Comparison of ENCODE assay signal across 8 cellular contexts in the genomic region with DNA sequence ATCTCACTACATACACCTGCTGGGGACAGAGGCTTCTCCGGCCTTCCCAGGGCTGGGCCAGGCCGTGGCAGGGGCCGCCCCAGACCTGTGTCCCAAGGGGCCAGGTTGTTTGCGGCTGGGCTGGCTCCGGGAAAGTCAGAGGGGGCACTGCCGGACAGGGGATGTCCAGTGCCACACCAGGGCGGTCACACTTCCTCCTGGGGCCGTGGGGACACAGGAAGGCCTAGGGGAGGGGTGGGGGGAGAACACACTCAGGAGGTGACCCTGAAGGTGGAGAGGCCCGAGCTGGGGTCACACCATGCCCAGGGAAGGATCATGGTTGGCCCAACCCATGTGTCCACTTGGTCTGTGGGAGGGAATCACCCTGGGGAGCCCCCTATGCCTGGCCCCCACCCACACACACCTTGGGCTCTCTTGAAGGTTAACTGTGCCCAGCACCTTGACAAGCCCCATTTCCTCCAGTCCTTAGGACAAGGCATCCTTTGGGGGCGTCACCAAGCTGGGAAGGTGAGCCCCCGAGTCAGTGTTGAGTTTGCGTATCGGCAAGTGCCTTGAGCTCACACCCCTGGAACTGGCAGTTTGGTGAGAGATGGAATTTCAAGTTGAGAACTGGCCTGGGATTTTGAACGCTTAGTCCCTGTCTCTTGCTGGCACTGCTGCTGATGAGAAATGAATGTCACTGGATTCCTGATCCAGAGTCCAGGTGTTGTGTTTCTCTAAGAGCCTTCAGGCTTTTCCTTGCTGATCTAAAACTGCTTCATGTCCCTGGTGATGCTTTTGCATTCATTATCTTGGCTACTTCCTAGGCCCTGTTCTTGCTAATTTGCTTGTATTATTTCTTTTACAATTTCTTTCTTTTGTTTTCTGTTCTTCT. TPM values are rescaled to one million over a fixed set of nuclear protein-coding genes. Genes with fewer than 3 reads are reported as not detected.
DNase-seq lines count a peak whose midpoint lies in the region; ATAC-seq and TF ChIP-seq lines count a peak whose summit lies in the region.

No MANE protein-coding gene starts in this region.

- no peak overlapping the region for H3K27ac Mint-ChIP-seq in activated naive CD4-positive, alpha-beta T cell treated with anti-CD3 and anti-CD28 coated beads, Interleukin-2, amount 10 ng/mL, durations not matched to agents 7 days and 5 days
- H3K27ac Mint-ChIP-seq in immature natural killer cell: peak overlapping the region in 2 of 6 donors; percentile 18 to 70

- no peaks in the 10 kb centered on the region for H3K27me3 ChIP-seq in thoracic aorta (replicated peaks; ENCODE audit: insufficient read depth)
- H3K27me3 ChIP-seq in A673 (replicated peaks; ENCODE audit: insufficient read depth, low read depth, low read length, poor library complexity): no peaks in the 10 kb centered on the region

- CTCF ChIA-PET in activated naive CD4-positive, alpha-beta T cell treated with anti-CD3 and anti-CD28 coated beads, Interleukin-2, amount 10 ng/mL, durations not matched to agents 7 days and 5 days (lab: Charles Lee): interaction anchor here (2.8 kb wide), 1 partner anchor 81 kb away, joined by 16 read pairs; no protein-coding TSS in a partner anchor
- CTCF ChIA-PET in A673 (lab: Charles Lee): no interaction called here

- TF ChIP-seq CTCF in VCaP (conservative IDR thresholded peaks at IDR 0.05): no peak
- TF ChIP-seq CTCF in thoracic aorta (IDR thresholded peaks at IDR 0.05): no peak
- TF ChIP-seq CTCF in A673 (conservative IDR thresholded peaks at IDR 0.05; ENCODE audit: low read depth, low read length): no peak

- peaks cover 25% of the 10 kb centered on the region for H3K4me1 Mint-ChIP-seq in activated naive CD4-positive, alpha-beta T cell treated with anti-CD3 and anti-CD28 coated beads, Interleukin-2, amount 10 ng/mL, durations not matched to agents 7 days and 5 days
- peaks cover 30 to 32% of the 10 kb centered on the region in 2 donors for H3K4me1 Mint-ChIP-seq in immature natural killer cell

- POLR2A ChIA-PET in A673 (lab: Charles Lee; ENCODE audit: low non-redundant PET): interaction anchor here (0.6 kb wide), 2 partner anchors 8 to 12 kb away, joined by 4 to 5 read pairs; no protein-coding TSS in a partner anchor

- H3K4me1 ChIP-seq in thoracic aorta (ENCODE audit: control insufficient read depth in 1 of 2, low read depth in 2 of 2): peaks cover 41 to 63% of the 10 kb centered on the region in 2 donors
- H3K4me1 ChIP-seq in A673 (ENCODE audit: insufficient read depth, low read length, poor library complexity, severe bottlenecking): peaks cover 11% of the 10 kb centered on the region

- H3K27ac ChIP-seq in VCaP (peak overlapping the region; percentile 100), thoracic aorta (no peak overlapping the region), A673 (ENCODE audit: low read depth, low read length, poor library complexity, severe bottlenecking) (no peak overlapping the region)

- ATAC-seq in thoracic aorta (ENCODE audit: insufficient number of reproducible peaks, low FRiP score, low read depth) (no peak), esophagus mucosa (no peak)

- intact Hi-C loops in A673 (cut with micrococcal nuclease; ENCODE audit: unreplicated experiment) (no loop called here), posterior vena cava (cut with DNase I) (loop anchor here in 1 of 2 donors (10.0 kb wide), 1 partner anchor 85 kb away; no protein-coding TSS in a partner anchor)

- peaks cover 53% of the 10 kb centered on the region for H3K27me3 Mint-ChIP-seq in activated naive CD4-positive, alpha-beta T cell treated with anti-CD3 and anti-CD28 coated beads, Interleukin-2, amount 10 ng/mL, durations not matched to agents 7 days and 5 days
- H3K27me3 Mint-ChIP-seq in immature natural killer cell (ENCODE audit: low read depth in 3 of 3): peaks cover 2 to 14% (median 7%) of the 10 kb centered on the region in 3 donors

- H3K36me3 ChIP-seq in thoracic aorta: no peaks in the 10 kb centered on the region
- no peaks in the 10 kb centered on the region for H3K36me3 ChIP-seq in A673 (ENCODE audit: insufficient read depth, low read length, poor library complexity, severe bottlenecking)

- H3K9me3 Mint-ChIP-seq in activated naive CD4-positive, alpha-beta T cell treated with anti-CD3 and anti-CD28 coated beads, Interleukin-2, amount 10 ng/mL, durations not matched to agents 7 days and 5 days: no peaks in the 10 kb centered on the region
- no peaks in the 10 kb centered on the region for H3K9me3 Mint-ChIP-seq in immature natural killer cell

- H3K4me3 ChIP-seq in thoracic aorta (peak overlapping the region; percentile 99), A673 (ENCODE audit: low read depth, low read length, poor library complexity, severe bottlenecking) (no peak overlapping the region)

- BruUV-seq in A673 (replicated peaks; lab: Mats Ljungman, UMichigan): no TSS peak

- no peak for DNase-seq in activated naive CD4-positive, alpha-beta T cell treated with anti-CD3 and anti-CD28 coated beads, Interleukin-2, amount 10 ng/mL, durations not matched to agents 7 days and 5 days
- DNase-seq in activated naive CD4-positive, alpha-beta T cell treated with anti-CD3 and anti-CD28 coated beads, Interleukin-2, amount 50 U/mL, for 16 hours: no peak
- DNase-seq in immature natural killer cell (no peak), thoracic aorta (ENCODE audit: low spot score) (no peak), A673 (ENCODE audit: low spot score) (no peak), posterior vena cava (ENCODE audit: low spot score) (no peak)

- H3K4me3 Mint-ChIP-seq in activated naive CD4-positive, alpha-beta T cell treated with anti-CD3 and anti-CD28 coated beads, Interleukin-2, amount 10 ng/mL, durations not matched to agents 7 days and 5 days: peak overlapping the region; percentile 31
- H3K4me3 Mint-ChIP-seq in immature natural killer cell: peak overlapping the region; percentile 24 to 67 (median 48)

- H3K9me3 ChIP-seq in thoracic aorta: no peaks in the 10 kb centered on the region
- H3K9me3 ChIP-seq in A673 (ENCODE audit: low read depth, low read length, poor library complexity, severe bottlenecking): no peaks in the 10 kb centered on the region

- H3K36me3 Mint-ChIP-seq in activated naive CD4-positive, alpha-beta T cell treated with anti-CD3 and anti-CD28 coated beads, Interleukin-2, amount 10 ng/mL, durations not matched to agents 7 days and 5 days: no peaks in the 10 kb centered on the region
- H3K36me3 Mint-ChIP-seq in immature natural killer cell: peaks cover 0 to 4% (median 0%) of the 10 kb centered on the region in 3 donors

RNA-seq across cellular contexts. Expression of a gene that starts 7.7 kb away (rescaled TPM):
- polyA plus RNA-seq in immature natural killer cell: 1,000 to 10,000 TPM; 1,637 to 3,074 (median 2,788) TPM
- total RNA-seq in thoracic aorta: 1,000 to 10,000 TPM; 4,421 to 4,935 TPM
- total RNA-seq in esophagus mucosa: 4,027 TPM
- 2,855 and 3,247 TPM in 2 replicates for total RNA-seq in A673 (2021)
- total RNA-seq in posterior vena cava: 1,000 to 10,000 TPM; 1,410 to 1,809 TPM

RNA-seq across cellular contexts. Expression of a gene that starts 7.9 kb away (rescaled TPM):
- polyA plus RNA-seq in immature natural killer cell: under 1 TPM in 1 of 3 donors, not detected in 2; 0.23 TPM
- 1 to 10 TPM; 4.2 to 9.2 TPM for total RNA-seq in thoracic aorta
- 0.76 TPM for total RNA-seq in esophagus mucosa
- 0.26 and 0.31 TPM in 2 replicates for total RNA-seq in A673 (2021)
- 1 to 10 TPM; 1.6 to 2.0 TPM for total RNA-seq in posterior vena cava

RNA-seq across cellular contexts. Expression of a gene that starts 31.9 kb away (rescaled TPM):
- polyA plus RNA-seq in immature natural killer cell: 10 to 100 TPM; 11.4 to 25.0 (median 14.5) TPM
- total RNA-seq in thoracic aorta (10 to 100 TPM; 43.2 to 57.9 TPM), esophagus mucosa (16.3 TPM), A673 (2021) (49.4 and 49.5 TPM in 2 replicates), posterior vena cava (10 to 100 TPM; 18.9 TPM)
